9 cellular contexts compared by ENCODE assay signal in genomic region chr12:15629108-15629507, GRCh38.
DNase-seq lines count a peak whose midpoint lies in the region; ATAC-seq and TF ChIP-seq lines count a peak whose summit lies in the region.
"Had no signal": no experiment of that assay in that cellular context is flagged by ENCODE, and none has a peak within 500 bp of the region (broad histone marks: within the 10 kb centered on the region; RNA-seq: fewer than 3 reads in every experiment).

No MANE protein-coding gene starts in this region.

- H3K9me3 Mint-ChIP-seq in neural progenitor cell: no peaks in the 10 kb centered on the region
- H3K9me3 Mint-ChIP-seq in CD8-positive, alpha-beta memory T cell: no peaks in the 10 kb centered on the region
- H3K9me3 Mint-ChIP-seq: IgD-negative memory B cell had no signal

- no peaks in the 10 kb centered on the region for H4K20me1 ChIP-seq in neural progenitor cell (ENCODE audit: low read depth)

- peak overlapping the region; percentile 32 for H3K27ac ChIP-seq in neural progenitor cell
- no peak overlapping the region for H3K27ac ChIP-seq in CD8-positive, alpha-beta memory T cell (ENCODE audit: low read depth, low read length)

- H3K36me3 Mint-ChIP-seq in neural progenitor cell: peaks cover 21% of the 10 kb centered on the region
- no peaks in the 10 kb centered on the region for H3K36me3 Mint-ChIP-seq in CD8-positive, alpha-beta memory T cell

- peaks cover 21% of the 10 kb centered on the region for H3K4me1 ChIP-seq in neural progenitor cell
- no peaks in the 10 kb centered on the region for H3K4me1 ChIP-seq in CD8-positive, alpha-beta memory T cell (ENCODE audit: insufficient read depth, low read length)

- H2AFZ ChIP-seq in neural progenitor cell (replicated peaks): no peak overlapping the region

- no peaks in the 10 kb centered on the region for H3K36me3 ChIP-seq in neural progenitor cell
- no peaks in the 10 kb centered on the region for H3K36me3 ChIP-seq in CD8-positive, alpha-beta memory T cell (ENCODE audit: insufficient read depth, low read length)

- peak overlapping the region; percentile 87 for H3K27ac Mint-ChIP-seq in neural progenitor cell
- H3K27ac Mint-ChIP-seq in CD8-positive, alpha-beta memory T cell: no peak overlapping the region
- H3K27ac Mint-ChIP-seq: IgD-negative memory B cell had no signal

- no peaks in the 10 kb centered on the region for H3K27me3 ChIP-seq in neural progenitor cell
- H3K27me3 ChIP-seq in CD8-positive, alpha-beta memory T cell (ENCODE audit: insufficient read depth, low read length, poor library complexity, severe bottlenecking): no peaks in the 10 kb centered on the region

- peak; percentile 75 for ATAC-seq in GM18861 (IDR thresholded peaks at IDR 0.05; ENCODE audit: unreplicated experiment)
- ATAC-seq in GM19455 (IDR thresholded peaks at IDR 0.05; ENCODE audit: unreplicated experiment): no peak
- ATAC-seq in GM21526 (IDR thresholded peaks at IDR 0.05; ENCODE audit: low FRiP score, unreplicated experiment): no peak

- DNase-seq in LHCN-M2 (ENCODE audit: low read depth) (peak; percentile 99), epithelial cell of proximal tubule (ENCODE audit: low read depth) (peak; percentile 93), neural progenitor cell (ENCODE audit: low spot score) (peak; percentile 61), NCI-H2171 (lab: John Stamatoyannopoulos, UW) (no peak)
- no peak for DNase-seq in CD8-positive, alpha-beta memory T cell

- H3K79me2 ChIP-seq in neural progenitor cell (ENCODE audit: low read depth): no peaks in the 10 kb centered on the region

- TF ChIP-seq CTCF in epithelial cell of proximal tubule (conservative IDR thresholded peaks at IDR 0.05; ENCODE audit: low read depth, low read length) (no peak), neural progenitor cell (IDR thresholded peaks at IDR 0.05) (no peak)

- H3K9ac ChIP-seq in neural progenitor cell: no peak overlapping the region

- POLR2A ChIA-PET in CD8-positive, alpha-beta memory T cell (lab: Charles Lee): no interaction called here

- H3K4me3 ChIP-seq in epithelial cell of proximal tubule (ENCODE audit: low read depth, low read length): no peak overlapping the region
- H3K4me3 ChIP-seq in neural progenitor cell: no peak overlapping the region
- no peak overlapping the region for H3K4me3 ChIP-seq in CD8-positive, alpha-beta memory T cell (ENCODE audit: low read length)

- H3K4me2 ChIP-seq in neural progenitor cell: peak overlapping the region; percentile 46

- no peak overlapping the region for H3K4me3 Mint-ChIP-seq in neural progenitor cell
- no peak overlapping the region for H3K4me3 Mint-ChIP-seq in CD8-positive, alpha-beta memory T cell
- H3K4me3 Mint-ChIP-seq: IgD-negative memory B cell had no signal

- H3K4me1 Mint-ChIP-seq in neural progenitor cell: peaks cover 58% of the 10 kb centered on the region
- no peaks in the 10 kb centered on the region for H3K4me1 Mint-ChIP-seq in CD8-positive, alpha-beta memory T cell

- CTCF ChIA-PET in CD8-positive, alpha-beta memory T cell (lab: Charles Lee): no interaction called here

- H3K9me3 ChIP-seq in neural progenitor cell (ENCODE audit: low read depth): no peaks in the 10 kb centered on the region
- H3K9me3 ChIP-seq in CD8-positive, alpha-beta memory T cell (ENCODE audit: low read length): no peaks in the 10 kb centered on the region

- H3K27me3 Mint-ChIP-seq in neural progenitor cell (ENCODE audit: insufficient read depth, low read depth): peaks cover 3% of the 10 kb centered on the region
- peaks cover 2 to 10% of the 10 kb centered on the region in 2 donors for H3K27me3 Mint-ChIP-seq in CD8-positive, alpha-beta memory T cell
- H3K27me3 Mint-ChIP-seq: IgD-negative memory B cell had no signal

- no peaks in the 10 kb centered on the region for H3F3A ChIP-seq in neural progenitor cell (ENCODE audit: low read depth)

Comparison
In these comparisons a context has a peak if more than half of its experiments do, and no peak if none do; other contexts are left out.
1. DNase-seq: peak in LHCN-M2 (single experiment), epithelial cell of proximal tubule (single experiment) and neural progenitor cell (single experiment); none in CD8-positive, alpha-beta memory T cell (0 of 5) and NCI-H2171 (single experiment).